ENCODE assay signal across 8 cellular contexts in the genomic region with DNA sequence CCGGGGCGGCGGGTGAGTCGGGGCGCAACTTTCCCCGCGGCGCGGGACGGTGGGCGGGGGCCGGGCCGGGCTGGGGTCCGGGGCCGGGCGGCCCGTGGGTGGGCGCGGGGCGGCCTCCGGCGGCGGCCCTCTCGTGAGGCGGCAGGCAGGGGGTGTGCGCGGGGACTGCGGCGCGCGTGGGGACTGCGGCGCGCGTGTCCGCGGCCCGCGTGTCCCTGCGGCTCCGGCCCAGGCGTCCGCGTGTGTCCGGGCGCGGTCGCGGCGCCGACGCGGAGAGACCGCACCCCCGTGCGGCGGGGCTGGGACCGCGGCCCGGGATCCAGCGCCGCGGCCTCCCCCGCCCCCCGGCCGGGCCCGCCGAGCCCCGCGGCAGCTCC. TPM values are rescaled to one million over a fixed set of nuclear protein-coding genes. Genes with fewer than 3 reads are reported as not detected.
A peak's percentile ranks its signal among the peaks of the same experiment; 100 is the strongest.
DNase-seq lines count a peak whose midpoint lies in the region; TF ChIP-seq lines count a peak whose summit lies in the region.

No MANE protein-coding gene starts in this region.

- no peak overlapping the region for H3K27ac Mint-ChIP-seq in activated CD4-positive, alpha-beta memory T cell treated with anti-CD3 and anti-CD28 coated beads for 36 hours
- H3K27ac Mint-ChIP-seq in progenitor cell of endocrine pancreas, result no peak overlapping the region

- peaks cover 41% of the 10 kb centered on the region; the same call in 1 of the 2 replicates for H3K79me2 ChIP-seq in KMS-11 (ENCODE audit: insufficient read depth, low read depth)

- peaks cover 7% of the 10 kb centered on the region for H3K4me1 ChIP-seq in KMS-11 (ENCODE audit: low read depth, poor library complexity, severe bottlenecking)
- peaks cover 29 to 33% (median 30%) of the 10 kb centered on the region in 3 donors for H3K4me1 ChIP-seq in skeletal muscle tissue (ENCODE audit: control insufficient read depth in 3 of 3, insufficient read depth in 3 of 3, low read length in 3 of 3)

- CTCF ChIA-PET in activated CD4-positive, alpha-beta memory T cell treated with anti-CD3 and anti-CD28 coated beads for 36 hours (lab: Charles Lee), result interaction anchor here (0.9 to 3.1 kb wide), 3 partner anchors 59 to 304 kb away, joined by 3 to 18 read pairs (median 5); no protein-coding TSS in a partner anchor

- H3K36me3 ChIP-seq in KMS-11 (ENCODE audit: insufficient read depth) (no peaks in the 10 kb centered on the region), skeletal muscle tissue (ENCODE audit: control insufficient read depth in 3 of 3, insufficient read depth in 3 of 3, low read length in 3 of 3) (no peaks in the 10 kb centered on the region)

- peak overlapping the region; percentile 40 for H3K4me3 ChIP-seq in KMS-11 (IDR thresholded peaks at IDR 0.05; ENCODE audit: insufficient read depth, low read depth, low read length)
- peak overlapping the region; percentile 68 for H3K4me3 ChIP-seq in fibroblast of mammary gland (ENCODE audit: control insufficient read depth, low read depth, low read length)
- peak overlapping the region in 2 of 3 donors; percentile 63 to 65 for H3K4me3 ChIP-seq in skeletal muscle tissue (ENCODE audit: low read length in 3 of 3)

- H3K36me3 Mint-ChIP-seq in activated CD4-positive, alpha-beta memory T cell treated with anti-CD3 and anti-CD28 coated beads for 36 hours, result no peaks in the 10 kb centered on the region
- no peaks in the 10 kb centered on the region for H3K36me3 Mint-ChIP-seq in progenitor cell of endocrine pancreas (ENCODE audit: insufficient read depth)

- intact Hi-C loops in activated CD4-positive, alpha-beta memory T cell treated with anti-CD3 and anti-CD28 coated beads for 36 hours (cut with micrococcal nuclease), result loop anchor here (2.0 to 5.0 kb wide), 4 partner anchors 278 to 564 kb away; partner anchors contain the start of gene CHCHD6

- H3K27me3 ChIP-seq in KMS-11 (ENCODE audit: insufficient read depth, low read depth), result no peaks in the 10 kb centered on the region
- H3K27me3 ChIP-seq in skeletal muscle tissue (ENCODE audit: control insufficient read depth in 3 of 3, insufficient read depth in 3 of 3, low read length in 3 of 3), result peaks cover 0 to 3% (median 0%) of the 10 kb centered on the region in 3 donors

- peak; percentile 53 for DNase-seq in DMS53 (lab: John Stamatoyannopoulos, UW)
- no peak for DNase-seq in DMS53 treated with DMSO at 0.1 percent for 48 hours (lab: John Stamatoyannopoulos, UW; ENCODE audit: unreplicated experiment)
- no peak for DNase-seq in fibroblast of mammary gland (ENCODE audit: low read depth)
- DNase-seq in activated CD4-positive, alpha-beta memory T cell treated with anti-CD3 and anti-CD28 coated beads for 36 hours, result no peak
- no peak for DNase-seq in progenitor cell of endocrine pancreas (ENCODE audit: low spot score, unreplicated experiment)
- no peak for DNase-seq in activated effector memory CD4-positive, alpha-beta T cell treated with Interleukin-2 at 50 U/mL for 16 hours

- H2AFZ ChIP-seq in KMS-11 (ENCODE audit: low read depth), result no peak overlapping the region

- H3K27me3 Mint-ChIP-seq in activated CD4-positive, alpha-beta memory T cell treated with anti-CD3 and anti-CD28 coated beads for 36 hours, result peaks cover 4% of the 10 kb centered on the region
- H3K27me3 Mint-ChIP-seq in progenitor cell of endocrine pancreas, result peaks cover 23% of the 10 kb centered on the region

- no peaks in the 10 kb centered on the region for H3K9me3 ChIP-seq in skeletal muscle tissue (ENCODE audit: control insufficient read depth in 3 of 3, low read length in 3 of 3)

- H3K27ac ChIP-seq in KMS-11 (no peak overlapping the region), skeletal muscle tissue (ENCODE audit: low read depth, low read length) (no peak overlapping the region)

- no peaks in the 10 kb centered on the region for H4K20me1 ChIP-seq in KMS-11 (ENCODE audit: insufficient read depth)

- H3K4me1 Mint-ChIP-seq in activated CD4-positive, alpha-beta memory T cell treated with anti-CD3 and anti-CD28 coated beads for 36 hours (ENCODE audit: low read depth), result peaks cover 14% of the 10 kb centered on the region
- peaks cover 15% of the 10 kb centered on the region for H3K4me1 Mint-ChIP-seq in progenitor cell of endocrine pancreas (ENCODE audit: low read depth)

- no peak overlapping the region for H3K4me3 Mint-ChIP-seq in activated CD4-positive, alpha-beta memory T cell treated with anti-CD3 and anti-CD28 coated beads for 36 hours
- H3K4me3 Mint-ChIP-seq in progenitor cell of endocrine pancreas (ENCODE audit: low read depth), result no peak overlapping the region

- H3K4me2 ChIP-seq in KMS-11, result no peak overlapping the region

- peak overlapping the region; percentile 58; the same call in 1 of the 2 replicates for H3K9ac ChIP-seq in KMS-11
- peak overlapping the region in 1 of 3 donors; percentile 82 for H3K9ac ChIP-seq in skeletal muscle tissue (ENCODE audit: low read depth in 1 of 3, low read length in 3 of 3)

- POLR2A ChIA-PET in activated CD4-positive, alpha-beta memory T cell treated with anti-CD3 and anti-CD28 coated beads for 36 hours (lab: Charles Lee), result no interaction called here

- H3K9me3 Mint-ChIP-seq in activated CD4-positive, alpha-beta memory T cell treated with anti-CD3 and anti-CD28 coated beads for 36 hours, result no peaks in the 10 kb centered on the region
- H3K9me3 Mint-ChIP-seq in progenitor cell of endocrine pancreas (ENCODE audit: low read depth), result no peaks in the 10 kb centered on the region

- no peak for TF ChIP-seq CTCF in KMS-11 (conservative IDR thresholded peaks at IDR 0.05; ENCODE audit: low read depth, low read length)
- TF ChIP-seq CTCF in fibroblast of mammary gland (conservative IDR thresholded peaks at IDR 0.05; ENCODE audit: control insufficient read depth, insufficient read depth, low read depth, low read length), result no peak
- no peak for TF ChIP-seq CTCF in progenitor cell of endocrine pancreas (IDR thresholded peaks at IDR 0.05; ENCODE audit: unreplicated experiment)

RNA-seq across cellular contexts. Expression of gene PLXNA1, which starts 0.3 kb away (rescaled TPM):
- 17.7 TPM for total RNA-seq in skeletal muscle tissue
- 1 to 10 TPM; 8.8 to 9.3 TPM for total RNA-seq in activated CD4-positive, alpha-beta memory T cell treated with anti-CD3 and anti-CD28 coated beads for 36 hours
- 104 and 107 TPM in 2 replicates for total RNA-seq in progenitor cell of endocrine pancreas
